8 cellular contexts compared by ENCODE assay signal in genomic region chr17:42555122-42555622, GRCh38. TPM values are rescaled to one million over a fixed set of nuclear protein-coding genes. Genes with fewer than 3 reads are reported as not detected.
DNase-seq lines count a peak whose midpoint lies in the region; ATAC-seq, FAIRE-seq and TF ChIP-seq lines count a peak whose summit lies in the region.

No MANE protein-coding gene starts in this region.

- peak overlapping the region; percentile 95 for H3K4me3 ChIP-seq in BJ (ENCODE audit: low read depth, low read length)
- H3K4me3 ChIP-seq in NB4 (ENCODE audit: low read depth, low read length), result peak overlapping the region; percentile 70
- H3K4me3 ChIP-seq in ectodermal cell (ENCODE audit: insufficient read depth, low read depth, low read length), result peak overlapping the region; percentile 59

- CTCF ChIA-PET in BJ (lab: Yijun Ruan, JAX), result interaction anchor here (0.6 to 1.8 kb wide), 5 partner anchors 12 to 592 kb away, joined by 3 to 4 read pairs (median 4); partner anchors contain the start of gene MLX

- no peaks in the 10 kb centered on the region for H3K27me3 Mint-ChIP-seq in natural killer cell (ENCODE audit: low read depth in 2 of 2)

- H3K4me3 Mint-ChIP-seq in natural killer cell, result peak overlapping the region; percentile 91

- H3K27ac ChIP-seq in ectodermal cell (ENCODE audit: insufficient read depth, low read depth, low read length, poor library complexity, severe bottlenecking), result peak overlapping the region; percentile 72

- H3K4me1 Mint-ChIP-seq in natural killer cell, result peaks cover 10 to 35% of the 10 kb centered on the region in 2 donors

- ATAC-seq in natural killer cell (peak in 1 of 3 donors; percentile 1), HG02610 (IDR thresholded peaks at IDR 0.05; ENCODE audit: unreplicated experiment) (no peak)

- DNase-seq in BJ (ENCODE audit: low read depth) (no peak), NB4 (ENCODE audit: low read depth) (no peak), natural killer cell (no peak), SK-N-DZ (ENCODE audit: low spot score) (no peak), HTR-8/SVneo (ENCODE audit: insufficient read length, low spot score) (no peak), GDM1 (lab: John Stamatoyannopoulos, UW) (no peak)

- H3K36me3 Mint-ChIP-seq in natural killer cell, result no peaks in the 10 kb centered on the region

- intact Hi-C loops in natural killer cell (cut with micrococcal nuclease), result loop anchor here (2.0 kb wide), 1 partner anchor 18 kb away; the partner anchor contains the start of gene NAGLU

- TF ChIP-seq CTCF in BJ (IDR thresholded peaks at IDR 0.05; ENCODE audit: insufficient read depth, low read depth, low read length), result no peak
- no peak for TF ChIP-seq CTCF in NB4 (IDR thresholded peaks at IDR 0.05; ENCODE audit: low read depth, low read length)
- TF ChIP-seq CTCF in natural killer cell (IDR thresholded peaks at IDR 0.05), result no peak

- no peaks in the 10 kb centered on the region for H3K27me3 ChIP-seq in BJ (ENCODE audit: control insufficient read depth, insufficient read depth, low read length)
- H3K27me3 ChIP-seq in ectodermal cell (ENCODE audit: control insufficient read depth, insufficient read depth, low read length, poor library complexity, severe bottlenecking), result no peaks in the 10 kb centered on the region

- TF ChIP-seq POLR2A in NB4 (IDR thresholded peaks at IDR 0.05; ENCODE audit: extremely low read depth, insufficient read length), result no peak

- FAIRE-seq in HTR-8/SVneo (lab: Jason Lieb, UNC), result no peak

- H3K9me3 Mint-ChIP-seq in natural killer cell, result no peaks in the 10 kb centered on the region

- no peaks in the 10 kb centered on the region for H3K9me3 ChIP-seq in ectodermal cell (ENCODE audit: control insufficient read depth, low read length)

- 34 to 39% methylated on average over 4 of the region's 4 CpGs for WGBS in ectodermal cell, 2 experiments

- POLR2A ChIA-PET in BJ (lab: Charles Lee), result no interaction called here

- H3K27ac Mint-ChIP-seq in natural killer cell, result peak overlapping the region; percentile 82 to 91

- no peaks in the 10 kb centered on the region; the same call in 1 of the 2 replicates for H3K36me3 ChIP-seq in BJ (ENCODE audit: control insufficient read depth, insufficient read depth, low read length)
- no peaks in the 10 kb centered on the region for H3K36me3 ChIP-seq in ectodermal cell (ENCODE audit: control insufficient read depth, insufficient read depth, low read length)

- H3K4me1 ChIP-seq in ectodermal cell (ENCODE audit: control insufficient read depth, insufficient read depth, low read length), result peaks cover 5% of the 10 kb centered on the region

RNA-seq across cellular contexts. Expression of gene HSD17B1, which starts 2.4 kb away (rescaled TPM):
- 0.49 and 0.54 TPM in 2 replicates for polyA plus RNA-seq in BJ (2011; rRNA removed)
- polyA minus RNA-seq in BJ (2011; rRNA and poly(A)+ RNA removed), result 0.15 and 0.24 TPM in 2 replicates
- 1.6 TPM for polyA plus RNA-seq in ectodermal cell (2013, experiment 1 of 4)
- 1.8 TPM for polyA plus RNA-seq in ectodermal cell (2013, experiment 2 of 4)
- polyA plus RNA-seq in ectodermal cell (2013, experiment 3 of 4), result 1.2 TPM
- 1.9 TPM for polyA plus RNA-seq in ectodermal cell (2013, experiment 4 of 4)
- 1 to 10 TPM in 2 of 3 donors, under 1 TPM in 1; 0.68 to 1.6 (median 1.2) TPM for total RNA-seq in natural killer cell
- 0.33 and 1.2 TPM in 2 replicates for polyA plus RNA-seq in SK-N-DZ (2014; cell fraction: cytosol; rRNA removed)
- 0.76 and 1.3 TPM in 2 replicates for polyA plus RNA-seq in SK-N-DZ (2014; cell fraction: nucleus; rRNA removed)

RNA-seq across cellular contexts. Expression of gene COASY, which starts 6.8 kb away (rescaled TPM):
- 28.6 and 41.5 TPM in 2 replicates for polyA plus RNA-seq in BJ (2011; rRNA removed)
- polyA minus RNA-seq in BJ (2011; rRNA and poly(A)+ RNA removed), result 19.5 and 28.4 TPM in 2 replicates
- polyA plus RNA-seq in ectodermal cell (2013, experiment 1 of 4), result 55.1 TPM
- 63.8 TPM for polyA plus RNA-seq in ectodermal cell (2013, experiment 2 of 4)
- polyA plus RNA-seq in ectodermal cell (2013, experiment 3 of 4), result 56.7 TPM
- 59.8 TPM for polyA plus RNA-seq in ectodermal cell (2013, experiment 4 of 4)
- total RNA-seq in natural killer cell, result 10 to 100 TPM; 61.1 to 67.8 (median 62.3) TPM
- polyA plus RNA-seq in SK-N-DZ (2014; cell fraction: cytosol; rRNA removed), result 33.3 and 40.2 TPM in 2 replicates
- 89.3 TPM in 2 replicates for polyA plus RNA-seq in SK-N-DZ (2014; cell fraction: nucleus; rRNA removed)

RNA-seq across cellular contexts. Expression of gene MLX, which starts 11.7 kb away (rescaled TPM):
- polyA plus RNA-seq in BJ (2011; rRNA removed), result 40.9 and 50.1 TPM in 2 replicates
- polyA minus RNA-seq in BJ (2011; rRNA and poly(A)+ RNA removed), result 27.2 and 39.3 TPM in 2 replicates
- 32.8 TPM for polyA plus RNA-seq in ectodermal cell (2013, experiment 1 of 4)
- polyA plus RNA-seq in ectodermal cell (2013, experiment 2 of 4), result 31.0 TPM
- polyA plus RNA-seq in ectodermal cell (2013, experiment 3 of 4), result 25.5 TPM
- 28.6 TPM for polyA plus RNA-seq in ectodermal cell (2013, experiment 4 of 4)
- 10 to 100 TPM; 38.9 to 58.2 (median 42.6) TPM for total RNA-seq in natural killer cell
- 26.7 and 32.4 TPM in 2 replicates for polyA plus RNA-seq in SK-N-DZ (2014; cell fraction: cytosol; rRNA removed)
- 75.7 and 102 TPM in 2 replicates for polyA plus RNA-seq in SK-N-DZ (2014; cell fraction: nucleus; rRNA removed)

RNA-seq across cellular contexts. Expression of gene NAGLU, which starts 19.1 kb away (rescaled TPM):
- polyA plus RNA-seq in BJ (2011; rRNA removed), result 16.3 and 45.3 TPM in 2 replicates
- 16.8 and 22.8 TPM in 2 replicates for polyA minus RNA-seq in BJ (2011; rRNA and poly(A)+ RNA removed)
- polyA plus RNA-seq in ectodermal cell (2013, experiment 1 of 4), result 13.4 TPM
- polyA plus RNA-seq in ectodermal cell (2013, experiment 2 of 4), result 12.3 TPM
- 11.2 TPM for polyA plus RNA-seq in ectodermal cell (2013, experiment 3 of 4)
- polyA plus RNA-seq in ectodermal cell (2013, experiment 4 of 4), result 9.7 TPM
- total RNA-seq in natural killer cell, result 10 to 100 TPM; 34.8 to 44.3 (median 36.4) TPM
- 44.3 and 63.8 TPM in 2 replicates for polyA plus RNA-seq in SK-N-DZ (2014; cell fraction: cytosol; rRNA removed)
- polyA plus RNA-seq in SK-N-DZ (2014; cell fraction: nucleus; rRNA removed), result 96.3 and 104 TPM in 2 replicates

RNA-seq across cellular contexts. Expression of gene PSMC3IP, which starts 22.4 kb away (rescaled TPM):
- 3.4 and 5.8 TPM in 2 replicates for polyA plus RNA-seq in BJ (2011; rRNA removed)
- 1.6 and 2.4 TPM in 2 replicates for polyA minus RNA-seq in BJ (2011; rRNA and poly(A)+ RNA removed)
- polyA plus RNA-seq in ectodermal cell (2013, experiment 1 of 4), result 39.3 TPM
- 42.5 TPM for polyA plus RNA-seq in ectodermal cell (2013, experiment 2 of 4)
- 29.1 TPM for polyA plus RNA-seq in ectodermal cell (2013, experiment 3 of 4)
- 30.6 TPM for polyA plus RNA-seq in ectodermal cell (2013, experiment 4 of 4)
- total RNA-seq in natural killer cell, result 1 to 10 TPM; 5.0 to 6.2 (median 5.7) TPM
- 49.3 and 53.6 TPM in 2 replicates for polyA plus RNA-seq in SK-N-DZ (2014; cell fraction: cytosol; rRNA removed)
- 83.5 and 85.1 TPM in 2 replicates for polyA plus RNA-seq in SK-N-DZ (2014; cell fraction: nucleus; rRNA removed)
